In the genomic region with DNA sequence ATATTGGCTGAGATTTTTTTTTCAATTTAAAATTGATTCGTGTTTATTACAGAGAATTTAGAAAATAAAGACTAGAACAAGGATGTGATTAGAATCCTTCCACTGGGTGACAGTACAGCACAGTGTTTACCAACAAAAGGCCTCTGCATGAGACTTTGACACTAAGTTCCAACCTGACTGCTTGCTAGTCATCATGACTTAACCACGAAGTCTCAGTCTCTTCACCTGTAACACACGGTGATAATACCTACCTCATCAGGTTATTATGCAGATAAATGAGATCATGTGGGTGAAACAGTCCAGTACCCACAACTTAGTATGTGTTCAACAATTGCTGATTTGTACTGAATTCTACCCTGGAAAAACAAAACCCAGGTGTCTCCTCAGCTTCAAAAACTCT, we compare ENCODE assay signal across 1 cellular context.
TF ChIP-seq lines count a peak whose summit lies in the region.

No MANE protein-coding gene starts in this region.

TF ChIP-seq in H1, 55 proteins besides CTCF, POLR2A, EP300 and RAD21 (continued from another document):
- TF ChIP-seq, protein P1, sequence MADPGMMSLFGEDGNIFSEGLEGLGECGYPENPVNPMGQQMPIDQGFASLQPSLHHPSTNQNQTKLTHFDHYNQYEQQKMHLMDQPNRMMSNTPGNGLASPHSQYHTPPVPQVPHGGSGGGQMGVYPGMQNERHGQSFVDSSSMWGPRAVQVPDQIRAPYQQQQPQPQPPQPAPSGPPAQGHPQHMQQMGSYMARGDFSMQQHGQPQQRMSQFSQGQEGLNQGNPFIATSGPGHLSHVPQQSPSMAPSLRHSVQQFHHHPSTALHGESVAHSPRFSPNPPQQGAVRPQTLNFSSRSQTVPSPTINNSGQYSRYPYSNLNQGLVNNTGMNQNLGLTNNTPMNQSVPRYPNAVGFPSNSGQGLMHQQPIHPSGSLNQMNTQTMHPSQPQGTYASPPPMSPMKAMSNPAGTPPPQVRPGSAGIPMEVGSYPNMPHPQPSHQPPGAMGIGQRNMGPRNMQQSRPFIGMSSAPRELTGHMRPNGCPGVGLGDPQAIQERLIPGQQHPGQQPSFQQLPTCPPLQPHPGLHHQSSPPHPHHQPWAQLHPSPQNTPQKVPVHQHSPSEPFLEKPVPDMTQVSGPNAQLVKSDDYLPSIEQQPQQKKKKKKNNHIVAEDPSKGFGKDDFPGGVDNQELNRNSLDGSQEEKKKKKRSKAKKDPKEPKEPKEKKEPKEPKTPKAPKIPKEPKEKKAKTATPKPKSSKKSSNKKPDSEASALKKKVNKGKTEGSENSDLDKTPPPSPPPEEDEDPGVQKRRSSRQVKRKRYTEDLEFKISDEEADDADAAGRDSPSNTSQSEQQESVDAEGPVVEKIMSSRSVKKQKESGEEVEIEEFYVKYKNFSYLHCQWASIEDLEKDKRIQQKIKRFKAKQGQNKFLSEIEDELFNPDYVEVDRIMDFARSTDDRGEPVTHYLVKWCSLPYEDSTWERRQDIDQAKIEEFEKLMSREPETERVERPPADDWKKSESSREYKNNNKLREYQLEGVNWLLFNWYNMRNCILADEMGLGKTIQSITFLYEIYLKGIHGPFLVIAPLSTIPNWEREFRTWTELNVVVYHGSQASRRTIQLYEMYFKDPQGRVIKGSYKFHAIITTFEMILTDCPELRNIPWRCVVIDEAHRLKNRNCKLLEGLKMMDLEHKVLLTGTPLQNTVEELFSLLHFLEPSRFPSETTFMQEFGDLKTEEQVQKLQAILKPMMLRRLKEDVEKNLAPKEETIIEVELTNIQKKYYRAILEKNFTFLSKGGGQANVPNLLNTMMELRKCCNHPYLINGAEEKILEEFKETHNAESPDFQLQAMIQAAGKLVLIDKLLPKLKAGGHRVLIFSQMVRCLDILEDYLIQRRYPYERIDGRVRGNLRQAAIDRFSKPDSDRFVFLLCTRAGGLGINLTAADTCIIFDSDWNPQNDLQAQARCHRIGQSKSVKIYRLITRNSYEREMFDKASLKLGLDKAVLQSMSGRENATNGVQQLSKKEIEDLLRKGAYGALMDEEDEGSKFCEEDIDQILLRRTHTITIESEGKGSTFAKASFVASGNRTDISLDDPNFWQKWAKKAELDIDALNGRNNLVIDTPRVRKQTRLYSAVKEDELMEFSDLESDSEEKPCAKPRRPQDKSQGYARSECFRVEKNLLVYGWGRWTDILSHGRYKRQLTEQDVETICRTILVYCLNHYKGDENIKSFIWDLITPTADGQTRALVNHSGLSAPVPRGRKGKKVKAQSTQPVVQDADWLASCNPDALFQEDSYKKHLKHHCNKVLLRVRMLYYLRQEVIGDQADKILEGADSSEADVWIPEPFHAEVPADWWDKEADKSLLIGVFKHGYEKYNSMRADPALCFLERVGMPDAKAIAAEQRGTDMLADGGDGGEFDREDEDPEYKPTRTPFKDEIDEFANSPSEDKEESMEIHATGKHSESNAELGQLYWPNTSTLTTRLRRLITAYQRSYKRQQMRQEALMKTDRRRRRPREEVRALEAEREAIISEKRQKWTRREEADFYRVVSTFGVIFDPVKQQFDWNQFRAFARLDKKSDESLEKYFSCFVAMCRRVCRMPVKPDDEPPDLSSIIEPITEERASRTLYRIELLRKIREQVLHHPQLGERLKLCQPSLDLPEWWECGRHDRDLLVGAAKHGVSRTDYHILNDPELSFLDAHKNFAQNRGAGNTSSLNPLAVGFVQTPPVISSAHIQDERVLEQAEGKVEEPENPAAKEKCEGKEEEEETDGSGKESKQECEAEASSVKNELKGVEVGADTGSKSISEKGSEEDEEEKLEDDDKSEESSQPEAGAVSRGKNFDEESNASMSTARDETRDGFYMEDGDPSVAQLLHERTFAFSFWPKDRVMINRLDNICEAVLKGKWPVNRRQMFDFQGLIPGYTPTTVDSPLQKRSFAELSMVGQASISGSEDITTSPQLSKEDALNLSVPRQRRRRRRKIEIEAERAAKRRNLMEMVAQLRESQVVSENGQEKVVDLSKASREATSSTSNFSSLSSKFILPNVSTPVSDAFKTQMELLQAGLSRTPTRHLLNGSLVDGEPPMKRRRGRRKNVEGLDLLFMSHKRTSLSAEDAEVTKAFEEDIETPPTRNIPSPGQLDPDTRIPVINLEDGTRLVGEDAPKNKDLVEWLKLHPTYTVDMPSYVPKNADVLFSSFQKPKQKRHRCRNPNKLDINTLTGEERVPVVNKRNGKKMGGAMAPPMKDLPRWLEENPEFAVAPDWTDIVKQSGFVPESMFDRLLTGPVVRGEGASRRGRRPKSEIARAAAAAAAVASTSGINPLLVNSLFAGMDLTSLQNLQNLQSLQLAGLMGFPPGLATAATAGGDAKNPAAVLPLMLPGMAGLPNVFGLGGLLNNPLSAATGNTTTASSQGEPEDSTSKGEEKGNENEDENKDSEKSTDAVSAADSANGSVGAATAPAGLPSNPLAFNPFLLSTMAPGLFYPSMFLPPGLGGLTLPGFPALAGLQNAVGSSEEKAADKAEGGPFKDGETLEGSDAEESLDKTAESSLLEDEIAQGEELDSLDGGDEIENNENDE (IDR thresholded peaks at IDR 0.05; ENCODE audit: insufficient replicate concordance, low read length): no peak
- no peak for TF ChIP-seq RFX5 (IDR thresholded peaks at IDR 0.05; ENCODE audit: borderline replicate concordance, low read depth, low read length)
- TF ChIP-seq ZNF274 (IDR thresholded peaks at IDR 0.05; ENCODE audit: borderline replicate concordance, extremely low read depth, low read length): no peak
- TF ChIP-seq CHD2 (IDR thresholded peaks at IDR 0.05; ENCODE audit: low read length): no peak
- TF ChIP-seq RXRA (IDR thresholded peaks at IDR 0.05; ENCODE audit: insufficient read depth, low read depth, low read length): no peak
- no peak for TF ChIP-seq RBBP5 (IDR thresholded peaks at IDR 0.05; ENCODE audit: borderline replicate concordance, low read depth, low read length)
- no peak for TF ChIP-seq SRF (IDR thresholded peaks at IDR 0.05; ENCODE audit: low read depth, low read length)
